27 cellular contexts compared by ENCODE assay signal in genomic region chr5:148000036-148000435, GRCh38.
"Had no signal": no experiment of that assay in that cellular context is flagged by ENCODE, and none has a peak within 500 bp of the region (broad histone marks: within the 10 kb centered on the region; RNA-seq: fewer than 3 reads in every experiment).

No MANE protein-coding gene starts in this region.

- H3K4me1 ChIP-seq: left lung, pancreas, prostate gland, spleen, tibial nerve, upper lobe of left lung, vagina had no signal

- H3K4me1 Mint-ChIP-seq: immature natural killer cell; memory B cell; naive thymus-derived CD8-positive, alpha-beta T cell; nephron; neural crest cell; stimulated activated memory B cell treated with anti-CD40 and anti-IgM and Interleukin-4, amounts not matched to agents 10 μg/mL and 1 μg/mL and 100 μg/mL, for 72 hours; stimulated activated naive CD8-positive, alpha-beta T cell treated with anti-CD3 and anti-CD28 coated beads, Interleukin-15, amount 100 ng/mL, for 72 hours had no signal

- H3K36me3 Mint-ChIP-seq: stimulated activated memory B cell treated with anti-CD40 and anti-IgM and Interleukin-4, amounts not matched to agents 10 μg/mL and 1 μg/mL and 100 μg/mL, for 72 hours had no signal

- H3K27ac Mint-ChIP-seq: immature natural killer cell; memory B cell; naive thymus-derived CD8-positive, alpha-beta T cell; nephron; stimulated activated memory B cell treated with anti-CD40 and anti-IgM and Interleukin-4, amounts not matched to agents 10 μg/mL and 1 μg/mL and 100 μg/mL, for 72 hours; stimulated activated naive CD8-positive, alpha-beta T cell treated with anti-CD3 and anti-CD28 coated beads, Interleukin-15, amount 100 ng/mL, for 72 hours had no signal

- H3K27me3 Mint-ChIP-seq: stimulated activated memory B cell treated with anti-CD40 and anti-IgM and Interleukin-4, amounts not matched to agents 10 μg/mL and 1 μg/mL and 100 μg/mL, for 72 hours; stimulated activated naive CD8-positive, alpha-beta T cell treated with anti-CD3 and anti-CD28 coated beads, Interleukin-15, amount 100 ng/mL, for 72 hours had no signal

- H3K9me3 ChIP-seq: pancreas, prostate gland had no signal

- DNase-seq: hypothalamus; immature natural killer cell; kidney; left colon; left lung; naive thymus-derived CD8-positive, alpha-beta T cell; nucleus accumbens; pancreas; posterior cingulate gyrus; retina; right cardiac atrium; spleen; stimulated activated CD4-positive, alpha-beta T cell treated with anti-CD3 and anti-CD28 coated beads, Interleukin-4, amount 100 ng/mL, for 24 hours; stimulated activated naive CD4-positive, alpha-beta T cell treated with Interleukin-2 at 50 U/mL for 16 hours; stimulated activated naive CD8-positive, alpha-beta T cell treated with anti-CD3 and anti-CD28 coated beads, Interleukin-15, amount 100 ng/mL, for 72 hours; substantia nigra; upper lobe of left lung had no signal

- H3K4me3 ChIP-seq: left lung, lung, pancreas, prostate gland, skin epidermis, spleen, tibial nerve, upper lobe of left lung, vagina had no signal

- ATAC-seq: left colon; left lung; naive thymus-derived CD8-positive, alpha-beta T cell; pancreas; right cardiac atrium; sciatic nerve; stimulated activated memory B cell treated with anti-CD40 and anti-IgM and Interleukin-4, amounts not matched to agents 10 μg/mL and 1 μg/mL and 100 μg/mL, for 72 hours; stimulated activated naive CD8-positive, alpha-beta T cell treated with anti-CD3 and anti-CD28 coated beads, Interleukin-15, amount 100 ng/mL, for 72 hours had no signal

- H3K27ac ChIP-seq: left lung, pancreas, prostate gland, skin epidermis, spleen, tibial nerve, upper lobe of left lung, vagina had no signal

- H3K4me3 Mint-ChIP-seq: immature natural killer cell; memory B cell; naive thymus-derived CD8-positive, alpha-beta T cell; nephron; neural crest cell; stimulated activated memory B cell treated with anti-CD40 and anti-IgM and Interleukin-4, amounts not matched to agents 10 μg/mL and 1 μg/mL and 100 μg/mL, for 72 hours; stimulated activated naive CD8-positive, alpha-beta T cell treated with anti-CD3 and anti-CD28 coated beads, Interleukin-15, amount 100 ng/mL, for 72 hours had no signal

- H3K27me3 ChIP-seq: left lung, pancreas, spleen, tibial nerve, upper lobe of left lung, vagina had no signal

- H3K36me3 ChIP-seq: left lung, pancreas, prostate gland, spleen, tibial nerve, upper lobe of left lung, vagina had no signal
